Comparison of ENCODE assay signal across 8 cellular contexts in genomic region chr15:94164202-94164807, GRCh38.
A peak's percentile ranks its signal among the peaks of the same experiment; 100 is the strongest.
DNase-seq lines count a peak whose midpoint lies in the region; ATAC-seq and TF ChIP-seq lines count a peak whose summit lies in the region.

No MANE protein-coding gene starts in this region.

- H4K20me1 ChIP-seq in IMR-90 (ENCODE audit: insufficient read depth, low read length), result no peaks in the 10 kb centered on the region

- no peak overlapping the region for H3K14ac ChIP-seq in IMR-90 (replicated peaks; ENCODE audit: low read depth, low read length)

- no peaks in the 10 kb centered on the region for H3K9me1 ChIP-seq in IMR-90 (ENCODE audit: insufficient read depth, low read length)

- POLR2A ChIA-PET in IMR-90 (lab: Charles Lee; ENCODE audit: unreplicated experiment), result no interaction called here

- in situ Hi-C loops in IMR-90 (cut with MboI; ENCODE audit: low sequenced_read_pairs), result loop anchor here (5.0 kb wide), 1 partner anchor 158 kb away; no protein-coding TSS in a partner anchor

- ATAC-seq in IMR-90 (ENCODE audit: low read depth), result peak; percentile 65
- peak; percentile 70 for ATAC-seq in sciatic nerve
- no peak for ATAC-seq in GM18498 (IDR thresholded peaks at IDR 0.05; ENCODE audit: unreplicated experiment)

- no peak overlapping the region for H4K8ac ChIP-seq in IMR-90 (ENCODE audit: low read depth in 2 of 2, low read length in 2 of 2)

- no peak overlapping the region for H2AK9ac ChIP-seq in IMR-90 (replicated peaks; ENCODE audit: low read depth, low read length, poor library complexity)

- dilution Hi-C loops in IMR-90 (cut with HindIII; ENCODE audit: low sequenced_read_pairs, unreplicated experiment), result no loop called here

- intact Hi-C loops in IMR-90 (cut with micrococcal nuclease) (loop anchor here (1.0 kb wide), 1 partner anchor 160 kb away; no protein-coding TSS in a partner anchor), sciatic nerve (cut with DNase I) (no loop called here)

- H3K4me1 ChIP-seq in IMR-90 (ENCODE audit: control insufficient read depth, insufficient read depth, low read length), result no peaks in the 10 kb centered on the region

- H3K36me3 ChIP-seq in IMR-90 (ENCODE audit: control insufficient read depth, insufficient read depth, low read length), result no peaks in the 10 kb centered on the region

- no peak overlapping the region for H3K4me3 Mint-ChIP-seq in glutamatergic neuron (ENCODE audit: unreplicated experiment)

- peak; percentile 86 for TF ChIP-seq RAD21 in IMR-90 (IDR thresholded peaks at IDR 0.05; ENCODE audit: low read length)

- no peak overlapping the region for H2AFZ ChIP-seq in IMR-90 (replicated peaks; ENCODE audit: low read length, poor library complexity)

- no peak overlapping the region for H3K4ac ChIP-seq in IMR-90 (ENCODE audit: low read depth, low read length)

- H3K79me1 ChIP-seq in IMR-90 (ENCODE audit: low read depth in 1 of 2, low read length in 2 of 2), result no peaks in the 10 kb centered on the region

- no peak overlapping the region for H3K27ac Mint-ChIP-seq in glutamatergic neuron (ENCODE audit: unreplicated experiment)

- no peak overlapping the region for H2AK5ac ChIP-seq in IMR-90 (ENCODE audit: low read depth, low read length)

- peak; percentile 5 to 9 for DNase-seq in NCI-H187 (lab: John Stamatoyannopoulos, UW)
- no peak for DNase-seq in NCI-H187 treated with DMSO at 0.1 percent for 48 hours (lab: John Stamatoyannopoulos, UW)
- peak; percentile 51 for DNase-seq in IMR-90
- DNase-seq in RPMI8226, result peak; percentile 63
- peak; percentile 74 for DNase-seq in activated effector memory CD4-positive, alpha-beta T cell treated with anti-CD3 and anti-CD28 coated beads, Interleukin-2, amount 50 U/mL, for 16 hours
- DNase-seq in glutamatergic neuron, result peak; percentile 68
- DNase-seq in sciatic nerve (ENCODE audit: low spot score), result peak; percentile 77

- H3K27ac ChIP-seq in IMR-90 (ENCODE audit: insufficient read depth, low read length), result no peak overlapping the region

- BruUV-seq in IMR-90 (replicated peaks; lab: Mats Ljungman, UMichigan), result no TSS peak

- TF ChIP-seq CTCF in IMR-90 (conservative IDR thresholded peaks at IDR 0.05; ENCODE audit: low read depth, low read length) (peak; percentile 71), glutamatergic neuron (IDR thresholded peaks at IDR 0.05; ENCODE audit: partially characterized antibody, unreplicated experiment) (peak; percentile 92)

- H3K56ac ChIP-seq in IMR-90 (ENCODE audit: extremely low read depth, insufficient read depth, low read length), result no peak overlapping the region

- no peaks in the 10 kb centered on the region; the same call in 1 of the 2 replicates for H3K27me3 ChIP-seq in IMR-90 (ENCODE audit: control insufficient read depth, insufficient read depth, low read length)

- 61% methylated on average over 2 of the region's 10 CpGs; no CpG with 5 or more reads in 1 of the 2 experiments for WGBS in IMR-90 (ENCODE audit: extremely low coverage in 2 of 2, insufficient read length in 1 of 2), 2 experiments

- H3K4me3 ChIP-seq in IMR-90 (ENCODE audit: insufficient read depth, low read depth, low read length), result no peak overlapping the region

- H2BK120ac ChIP-seq in IMR-90 (ENCODE audit: low read depth, low read length), result no peak overlapping the region

- H3K9me3 ChIP-seq in IMR-90 (ENCODE audit: control insufficient read depth, insufficient read depth, low read length), result peaks cover 3% of the 10 kb centered on the region; the same call in 1 of the 2 replicates

- no peak overlapping the region for H3K18ac ChIP-seq in IMR-90 (ENCODE audit: low read depth, low read length)

- H3K4me2 ChIP-seq in IMR-90 (ENCODE audit: low read depth, low read length), result no peak overlapping the region

- no peaks in the 10 kb centered on the region for H3K36me3 Mint-ChIP-seq in glutamatergic neuron (ENCODE audit: unreplicated experiment)

- no peak overlapping the region for H4K91ac ChIP-seq in IMR-90 (ENCODE audit: insufficient read depth, low read depth, low read length)

- H3K4me1 Mint-ChIP-seq in glutamatergic neuron (ENCODE audit: low read depth, unreplicated experiment), result no peaks in the 10 kb centered on the region

- peaks cover 2% of the 10 kb centered on the region for H3K9me3 Mint-ChIP-seq in glutamatergic neuron (ENCODE audit: unreplicated experiment)

- H3K9ac ChIP-seq in IMR-90 (ENCODE audit: low read depth, low read length), result no peak overlapping the region

- no peak overlapping the region for H2BK20ac ChIP-seq in IMR-90 (ENCODE audit: low read depth, low read length)

- H2BK15ac ChIP-seq in IMR-90 (ENCODE audit: low read depth, low read length), result no peak overlapping the region

- H3K27me3 Mint-ChIP-seq in glutamatergic neuron (ENCODE audit: unreplicated experiment), result peaks cover 2% of the 10 kb centered on the region

- no peak for TF ChIP-seq POLR2A in IMR-90 (IDR thresholded peaks at IDR 0.05; ENCODE audit: low read depth, low read length)

- no peak overlapping the region for H3K23ac ChIP-seq in IMR-90 (ENCODE audit: low read depth, low read length)

- no peak overlapping the region for H4K5ac ChIP-seq in IMR-90 (ENCODE audit: low read depth, low read length)

- H2BK5ac ChIP-seq in IMR-90 (ENCODE audit: low read depth, low read length, poor library complexity, severe bottlenecking), result no peak overlapping the region

- CTCF ChIA-PET in IMR-90 (lab: Yijun Ruan, JAX), result interaction anchor here (0.6 to 3.8 kb wide), 11 partner anchors 10 to 171 kb away, joined by 3 to 58 read pairs (median 5); partner anchors contain the start of gene MCTP2

TF ChIP-seq in IMR-90, 13 proteins besides CTCF, POLR2A, EP300 and RAD21:
- TF ChIP-seq ELK1 (IDR thresholded peaks at IDR 0.05; ENCODE audit: borderline replicate concordance, low read depth, low read length) (no peak), BHLHE40 (IDR thresholded peaks at IDR 0.05; ENCODE audit: low read depth, low read length) (no peak), RCOR1 (IDR thresholded peaks at IDR 0.05; ENCODE audit: insufficient replicate concordance, low read length) (no peak), SMC3 (IDR thresholded peaks at IDR 0.05; ENCODE audit: low read depth, low read length) (peak; percentile 89)
